Comparison of ENCODE assay signal across 27 cellular contexts in the genomic region with DNA sequence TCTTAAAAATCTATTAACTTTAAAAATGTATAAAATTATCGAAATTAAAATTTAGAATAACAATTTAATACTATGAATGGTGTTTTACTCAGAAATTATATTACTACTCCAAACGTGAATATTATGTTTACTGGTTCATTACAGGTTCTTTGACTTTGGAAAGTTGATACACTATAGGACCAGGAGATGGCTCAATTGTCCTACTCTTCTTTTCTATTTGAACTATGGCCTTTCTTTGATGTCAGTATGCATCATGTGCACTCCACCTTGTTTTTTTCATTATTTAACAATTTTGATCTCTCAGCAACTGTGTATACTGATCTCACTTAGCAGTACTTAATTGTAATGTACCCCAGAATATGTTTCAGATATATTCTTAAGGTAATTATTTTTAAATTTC.
A peak's percentile ranks its signal among the peaks of the same experiment; 100 is the strongest.
DNase-seq lines count a peak whose midpoint lies in the region; ATAC-seq and TF ChIP-seq lines count a peak whose summit lies in the region.
"Had no signal": no experiment of that assay in that cellular context is flagged by ENCODE, and none has a peak within 500 bp of the region (broad histone marks: within the 10 kb centered on the region; RNA-seq: fewer than 3 reads in every experiment).

No MANE protein-coding gene starts in this region.

- TF ChIP-seq EP300 in neural cell (conservative IDR thresholded peaks at IDR 0.05; ENCODE audit: poor library complexity, severe bottlenecking): no peak

- DNase-seq in NCI-H82 (lab: John Stamatoyannopoulos, UW) (peak; percentile 10), NCI-H82 treated with DMSO at 0.1 percent for 48 hours (lab: John Stamatoyannopoulos, UW; ENCODE audit: unreplicated experiment) (no peak), HCT116 (ENCODE audit: low read depth, low spot score) (no peak), NCI-H446 treated with DMSO at 0.1 percent for 48 hours (lab: John Stamatoyannopoulos, UW) (peak; percentile 83), NOMO-1 treated with dmso at 0.1 percent for 144 hours (lab: John Stamatoyannopoulos, UW; ENCODE audit: unreplicated experiment) (no peak), NCI-H1417 treated with DMSO at 0.1 percent for 48 hours (lab: John Stamatoyannopoulos, UW) (no peak)
- DNase-seq: amygdala; brain microvascular endothelial cell; C1 segment of cervical spinal cord; cerebellar nuclear complex; COR-L47; dermis blood vessel endothelial cell; foreskin fibroblast; GM23248; head of caudate nucleus; HFFc6; left lung; NCI-H526 treated with DMSO at 0.1 percent for 48 hours; posterior cingulate gyrus; small intestine; stimulated activated naive CD4-positive, alpha-beta T cell; upper lobe of left lung had no signal

- TF ChIP-seq CTCF in HCT116 (IDR thresholded peaks at IDR 0.05 in 2 of 3, conservative IDR thresholded peaks at IDR 0.05 in 1 of 3; ENCODE audit: borderline replicate concordance in 1 of 3, insufficient read depth in 1 of 3, low read depth in 2 of 3, low read length in 2 of 3) (no peak), neural cell (IDR thresholded peaks at IDR 0.05; ENCODE audit: poor library complexity, severe bottlenecking) (no peak)

- intact Hi-C loops in HCT116 (cut with micrococcal nuclease): no loop called here

- H3K4me1 ChIP-seq in HCT116 (ENCODE audit: control insufficient read depth in 1 of 2, insufficient read depth in 2 of 2, low read length in 2 of 2): no peaks in the 10 kb centered on the region
- H3K4me1 ChIP-seq: esophagus muscularis mucosa, left lung, right atrium auricular region, suprapubic skin, upper lobe of left lung had no signal

- no peak overlapping the region for H2AFZ ChIP-seq in HCT116 (ENCODE audit: low read depth, low read length, poor library complexity, severe bottlenecking)
- no peak overlapping the region for H2AFZ ChIP-seq in neural cell (ENCODE audit: low read depth, low read length)
- H2AFZ ChIP-seq: GM23248 had no signal

- H3K36me3 ChIP-seq in HCT116 (ENCODE audit: control insufficient read depth in 1 of 2, insufficient read depth in 2 of 2, low read length in 2 of 2) (no peaks in the 10 kb centered on the region), neural cell (ENCODE audit: insufficient read depth, low read length) (no peaks in the 10 kb centered on the region)
- H3K36me3 ChIP-seq: brain microvascular endothelial cell, esophagus muscularis mucosa, left lung, right atrium auricular region, suprapubic skin, upper lobe of left lung had no signal

- TF ChIP-seq POLR2A in HCT116 (IDR thresholded peaks at IDR 0.05; ENCODE audit: borderline replicate concordance, extremely low read depth, insufficient read depth, insufficient read length): no peak

- no peak overlapping the region for H3K4me3 ChIP-seq in HCT116 (replicated peaks in 1 of 2; ENCODE audit: low read depth in 1 of 2, low read length in 2 of 2)
- no peak overlapping the region for H3K4me3 ChIP-seq in neural cell (ENCODE audit: low read length)
- H3K4me3 ChIP-seq: esophagus muscularis mucosa, GM23248, left lung, right atrium auricular region, suprapubic skin, upper lobe of left lung had no signal

- H4K20me1 ChIP-seq in HCT116 (ENCODE audit: insufficient read depth) (no peaks in the 10 kb centered on the region), neural cell (ENCODE audit: insufficient read depth) (no peaks in the 10 kb centered on the region)

- POLR2A ChIA-PET in HCT116 (lab: Charles Lee): no interaction called here

- RAD21 ChIA-PET in HCT116 (lab: Charles Lee; ENCODE audit: low non-redundant PET in 1 of 2, low total read pairs in 2 of 2, uncharacterized antibody in 2 of 2, unreplicated experiment in 2 of 2): no interaction called here

- H3K9ac ChIP-seq in HCT116 (ENCODE audit: low read length) (no peak overlapping the region), neural cell (ENCODE audit: low read length) (no peak overlapping the region)
- H3K9ac ChIP-seq: GM23248 had no signal

- no peaks in the 10 kb centered on the region for H3K9me2 ChIP-seq in HCT116 (ENCODE audit: insufficient read depth)
- H3K9me2 ChIP-seq in neural cell (ENCODE audit: insufficient read depth, low read length): no peaks in the 10 kb centered on the region

- TF ChIP-seq RAD21 in HCT116 (IDR thresholded peaks at IDR 0.05; ENCODE audit: low read depth) (0 out of 2 replicates have a peak, but pooled peaks have one; percentile 7), neural cell (conservative IDR thresholded peaks at IDR 0.05) (peak; percentile 23)

- no TSS peak for BruUV-seq in HCT116 (replicated peaks; lab: Mats Ljungman, UMichigan)

- CTCF ChIA-PET in HCT116 (lab: Charles Lee): no interaction called here

- H3K27me3 ChIP-seq in HCT116 (ENCODE audit: insufficient read depth, low read length) (no peaks in the 10 kb centered on the region), neural cell (ENCODE audit: insufficient read depth, low read depth, low read length) (no peaks in the 10 kb centered on the region)
- H3K27me3 ChIP-seq: brain microvascular endothelial cell, esophagus muscularis mucosa, left lung, right atrium auricular region, suprapubic skin, upper lobe of left lung had no signal

- H3K27ac ChIP-seq in HCT116 (ENCODE audit: low read depth, low read length): no peak overlapping the region
- H3K27ac ChIP-seq in neural cell (ENCODE audit: low read length): no peak overlapping the region
- H3K27ac ChIP-seq: brain microvascular endothelial cell, esophagus muscularis mucosa, GM23248, left lung, right atrium auricular region, suprapubic skin, upper lobe of left lung had no signal

- no peaks in the 10 kb centered on the region for H3K9me3 ChIP-seq in HCT116 (ENCODE audit: control insufficient read depth in 1 of 2, insufficient read depth in 1 of 2, low read depth in 1 of 2, low read length in 2 of 2)
- H3K9me3 ChIP-seq in neural cell (ENCODE audit: low read length): no peaks in the 10 kb centered on the region
- H3K9me3 ChIP-seq: esophagus muscularis mucosa, left lung, right atrium auricular region, suprapubic skin, upper lobe of left lung had no signal

- H3K4me2 ChIP-seq in HCT116 (ENCODE audit: low read length) (no peak overlapping the region), neural cell (ENCODE audit: low read length) (no peak overlapping the region)

- no peak for ATAC-seq in HCT116
- ATAC-seq: activated naive CD4-positive, alpha-beta T cell treated with anti-CD3 and anti-CD28 coated beads, Interleukin-2, amount 50 U/mL, for 72 hours; left lung had no signal

- H3K79me2 ChIP-seq in HCT116 (ENCODE audit: insufficient read depth, low read length): no peaks in the 10 kb centered on the region
- H3K79me2 ChIP-seq in neural cell (replicated peaks; ENCODE audit: insufficient read depth, low read length): no peaks in the 10 kb centered on the region

- no peaks in the 10 kb centered on the region for H3F3A ChIP-seq in neural cell (ENCODE audit: insufficient read depth, low read length, poor library complexity, severe bottlenecking)

TF ChIP-seq in HCT116, 20 proteins besides CTCF, POLR2A, EP300 and RAD21:
- TF ChIP-seq EZH2 (IDR thresholded peaks at IDR 0.05) (no peak), ELF1 (IDR thresholded peaks at IDR 0.05; ENCODE audit: borderline replicate concordance, low read depth) (no peak)

TF ChIP-seq in neural cell, 6 proteins besides CTCF, POLR2A, EP300 and RAD21:
- TF ChIP-seq MXI1 (conservative IDR thresholded peaks at IDR 0.05; ENCODE audit: poor library complexity, severe bottlenecking) (no peak), SMC3 (conservative IDR thresholded peaks at IDR 0.05; ENCODE audit: poor library complexity) (no peak), REST (IDR thresholded peaks at IDR 0.05; ENCODE audit: borderline replicate concordance) (no peak)

Comparison
In these comparisons a context has a peak if more than half of its experiments do, and no peak if none do; other contexts are left out.
1. DNase-seq: peak in NCI-H82 (single experiment) and NCI-H446 treated with DMSO at 0.1 percent for 48 hours (single experiment); none in NCI-H82 treated with DMSO at 0.1 percent for 48 hours (single experiment), HCT116 (single experiment), NOMO-1 treated with dmso at 0.1 percent for 144 hours (single experiment) and NCI-H1417 treated with DMSO at 0.1 percent for 48 hours (single experiment).